In the genomic region with DNA sequence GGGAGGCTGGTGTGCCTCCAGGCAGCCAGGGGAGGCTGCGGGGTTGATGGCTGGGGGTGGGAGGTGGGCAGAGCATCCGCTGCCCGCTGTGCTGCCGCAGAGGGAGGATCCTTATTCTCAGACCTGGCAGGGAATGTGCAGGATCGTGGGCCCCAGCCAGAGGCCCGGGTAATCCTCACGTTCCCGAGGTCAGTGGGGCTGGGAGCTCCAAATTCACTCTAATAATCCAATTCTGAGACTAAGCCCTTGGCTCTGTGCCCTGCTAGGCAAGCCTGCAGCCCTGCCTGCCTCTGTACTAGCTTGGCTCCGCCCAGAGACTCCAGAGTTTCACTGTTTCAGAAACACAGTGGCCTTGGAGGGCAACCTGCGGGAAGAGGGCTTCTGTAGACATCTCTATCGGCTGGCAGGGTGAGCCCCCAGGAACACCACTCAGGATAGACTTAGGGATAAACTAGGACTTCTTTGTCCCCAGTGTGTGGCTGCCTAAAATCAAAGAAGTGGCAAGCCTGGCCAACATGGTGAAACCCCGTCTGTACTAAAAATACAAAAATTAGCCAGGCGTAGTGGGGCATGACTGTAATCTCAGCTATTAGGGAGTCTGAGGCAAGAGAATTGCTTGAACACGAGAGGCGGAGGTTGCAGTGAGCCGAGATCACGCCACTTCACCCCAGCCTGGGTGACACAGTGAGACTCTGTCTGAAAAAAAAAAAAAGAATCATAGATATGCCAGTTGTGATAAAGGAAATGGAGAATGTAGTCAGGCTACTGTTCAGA, we compare ENCODE assay signal across 9 cellular contexts. TPM values are rescaled to one million over a fixed set of nuclear protein-coding genes. Genes with fewer than 3 reads are reported as not detected.
A peak's percentile ranks its signal among the peaks of the same experiment; 100 is the strongest.
DNase-seq lines count a peak whose midpoint lies in the region; ATAC-seq lines count a peak whose summit lies in the region.
"Had no signal": no experiment of that assay in that cellular context is flagged by ENCODE, and none has a peak within 500 bp of the region (broad histone marks: within the 10 kb centered on the region; RNA-seq: fewer than 3 reads in every experiment).

No MANE protein-coding gene starts in this region.

- no peaks in the 10 kb centered on the region for H3K27me3 Mint-ChIP-seq in activated naive CD4-positive, alpha-beta T cell treated with anti-CD3 and anti-CD28 coated beads for 36 hours (ENCODE audit: low read depth)

- H3K4me1 ChIP-seq in mucosa of stomach (ENCODE audit: control insufficient read depth, insufficient read depth, low read length) = peaks cover 8% of the 10 kb centered on the region

- peak; percentile 58 for ATAC-seq in GM19351 (IDR thresholded peaks at IDR 0.05; ENCODE audit: unreplicated experiment)
- peak; percentile 72 for ATAC-seq in HG03175 (IDR thresholded peaks at IDR 0.05; ENCODE audit: unreplicated experiment)
- no peak for ATAC-seq in GM18873 (IDR thresholded peaks at IDR 0.05; ENCODE audit: low FRiP score, unreplicated experiment)

- H3K4me3 Mint-ChIP-seq in activated naive CD4-positive, alpha-beta T cell treated with anti-CD3 and anti-CD28 coated beads for 36 hours = no peak overlapping the region

- H3K36me3 Mint-ChIP-seq in activated naive CD4-positive, alpha-beta T cell treated with anti-CD3 and anti-CD28 coated beads for 36 hours (ENCODE audit: low read depth) = no peaks in the 10 kb centered on the region

- DNase-seq in astrocyte of the hippocampus (ENCODE audit: low read depth, low spot score) (peak; percentile 66), NCI-H1930 (lab: John Stamatoyannopoulos, UW) (no peak), NOMO-1 treated with dmso at 0.1 percent for 144 hours (lab: John Stamatoyannopoulos, UW; ENCODE audit: unreplicated experiment) (no peak)
- DNase-seq in activated naive CD4-positive, alpha-beta T cell treated with anti-CD3 and anti-CD28 coated beads for 36 hours = no peak

- no peaks in the 10 kb centered on the region for H3K27me3 ChIP-seq in mucosa of stomach (ENCODE audit: control insufficient read depth, insufficient read depth, low read length)

- H3K9me3 ChIP-seq in mucosa of stomach (ENCODE audit: control insufficient read depth, low read length) = no peaks in the 10 kb centered on the region

- no peak overlapping the region for H3K27ac Mint-ChIP-seq in activated naive CD4-positive, alpha-beta T cell treated with anti-CD3 and anti-CD28 coated beads for 36 hours

- CTCF ChIA-PET in activated naive CD4-positive, alpha-beta T cell treated with anti-CD3 and anti-CD28 coated beads for 36 hours (lab: Charles Lee) = interaction anchor here (0.9 to 1.7 kb wide), 2 partner anchors 20 to 239 kb away, joined by 5 to 9 read pairs; no protein-coding TSS in a partner anchor

- peak overlapping the region; percentile 56 for H3K9ac ChIP-seq in mucosa of stomach (ENCODE audit: low read length)

- H3K4me3 ChIP-seq in mucosa of stomach (ENCODE audit: low read length) = no peak overlapping the region

- intact Hi-C loops in activated naive CD4-positive, alpha-beta T cell treated with anti-CD3 and anti-CD28 coated beads for 36 hours (cut with micrococcal nuclease) = no loop called here

- no peaks in the 10 kb centered on the region for H3K4me1 Mint-ChIP-seq in activated naive CD4-positive, alpha-beta T cell treated with anti-CD3 and anti-CD28 coated beads for 36 hours (ENCODE audit: low read depth)

- no peaks in the 10 kb centered on the region for H3K36me3 ChIP-seq in mucosa of stomach (ENCODE audit: control insufficient read depth, insufficient read depth, low read length)

- no peaks in the 10 kb centered on the region for H3K9me3 Mint-ChIP-seq in activated naive CD4-positive, alpha-beta T cell treated with anti-CD3 and anti-CD28 coated beads for 36 hours

RNA-seq across cellular contexts. Expression of a gene that starts 17.7 kb away (rescaled TPM):
- total RNA-seq in activated naive CD4-positive, alpha-beta T cell treated with anti-CD3 and anti-CD28 coated beads for 36 hours = 10 to 100 TPM; 78.6 to 89.7 TPM

RNA-seq across cellular contexts. Expression of a gene that starts 28.8 kb away (rescaled TPM):
- not detected for total RNA-seq in activated naive CD4-positive, alpha-beta T cell treated with anti-CD3 and anti-CD28 coated beads for 36 hours
- total RNA-seq: pulmonary artery endothelial cell had no signal

RNA-seq across cellular contexts. Expression of a gene that starts 41.0 kb away (rescaled TPM):
- 10 to 100 TPM; 31.9 to 32.6 TPM for total RNA-seq in activated naive CD4-positive, alpha-beta T cell treated with anti-CD3 and anti-CD28 coated beads for 36 hours

RNA-seq across cellular contexts. Expression of a gene that starts 56.4 kb away (rescaled TPM):
- total RNA-seq in activated naive CD4-positive, alpha-beta T cell treated with anti-CD3 and anti-CD28 coated beads for 36 hours = 10 to 100 TPM; 15.4 to 15.8 TPM
